ENCODE assay signal across 29 cellular contexts in genomic region chr20:62006482-62006881, GRCh38.
"Had no signal": no experiment of that assay in that cellular context is flagged by ENCODE, and none has a peak within 500 bp of the region (broad histone marks: within the 10 kb centered on the region; RNA-seq: fewer than 3 reads in every experiment).

No MANE protein-coding gene starts in this region.

- H3K4me2 ChIP-seq: neural progenitor cell, smooth muscle cell had no signal

- H3K36me3 ChIP-seq: neural progenitor cell, ovary, uterus had no signal

- H2AFZ ChIP-seq: neural progenitor cell, parathyroid adenoma had no signal

- H3K9ac ChIP-seq: neural progenitor cell, parathyroid adenoma had no signal

- H3K27me3 ChIP-seq: neural progenitor cell, neutrophil, ovary, spleen, suprapubic skin, testis, tibial artery, transverse colon, upper lobe of right lung, uterus had no signal

- H3K4me1 ChIP-seq: neural progenitor cell, parathyroid adenoma, psoas muscle, tibial artery, upper lobe of right lung, uterus had no signal

- H3K4me3 ChIP-seq: neural progenitor cell, ovary, psoas muscle, skin epidermis, smooth muscle cell, spleen, suprapubic skin, testis, tibial artery, transverse colon, upper lobe of right lung, uterus had no signal

- DNase-seq: naive thymus-derived CD4-positive, alpha-beta T cell; natural killer cell; nucleus accumbens; ovary; psoas muscle; right cardiac atrium; spleen; stimulated activated CD4-positive, alpha-beta T cell treated with anti-CD3 and anti-CD28 coated beads, Interleukin-12 subunit alpha, Interleukin-12 subunit beta, amount 100 ng/mL, for 4 hours; stimulated activated CD4-positive, alpha-beta T cell treated with anti-CD3 and anti-CD28 coated beads, Interleukin-1b, Interleukin-23, amount 100 ng/mL, for 48 hours; stimulated activated CD4-positive, alpha-beta T cell treated with anti-CD3 and anti-CD28 coated beads, Interleukin-4, amount 100 ng/mL, for 1 hour; stimulated activated CD4-positive, alpha-beta T cell treated with anti-CD3 and anti-CD28 coated beads, Interleukin-4, amount 100 ng/mL, for 4 hours; stimulated activated CD8-positive, alpha-beta memory T cell treated with anti-CD3 and anti-CD28 coated beads, Interleukin-4, amount 100 ng/mL, for 48 hours; stimulated activated naive CD4-positive, alpha-beta T cell; stimulated activated naive CD8-positive, alpha-beta T cell treated with anti-CD3 and anti-CD28 coated beads, Interleukin-15, amount 100 ng/mL, for 72 hours; stimulated activated naive CD8-positive, alpha-beta T cell treated with anti-CD3 and anti-CD28 coated beads, Interleukin-15, Interleukin-2, amounts not matched to agents 100 U/mL and 50 U/mL, for 24 hours; substantia nigra; testis; tibial artery; transverse colon; upper lobe of right lung; uterus had no signal

- H3K9me3 ChIP-seq: neutrophil, ovary, psoas muscle, spleen, suprapubic skin, testis, tibial artery, transverse colon, upper lobe of right lung, uterus had no signal

- H3K27ac ChIP-seq: neural progenitor cell, neutrophil, ovary, parathyroid adenoma, psoas muscle, skin epidermis, spleen, suprapubic skin, testis, tibial artery, transverse colon, upper lobe of right lung, uterus had no signal

- ATAC-seq: naive thymus-derived CD4-positive, alpha-beta T cell; psoas muscle; right cardiac atrium; sciatic nerve; stimulated activated memory B cell treated with anti-CD40 and anti-IgM and Interleukin-4, amounts not matched to agents 10 μg/mL and 1 μg/mL and 100 μg/mL, for 72 hours; stimulated activated naive CD8-positive, alpha-beta T cell treated with anti-CD3 and anti-CD28 coated beads, Interleukin-15, amount 100 ng/mL, for 72 hours; stimulated activated naive CD8-positive, alpha-beta T cell treated with anti-CD3 and anti-CD28 coated beads, Interleukin-15, Interleukin-2, amounts not matched to agents 100 U/mL and 50 U/mL, for 24 hours; upper lobe of right lung had no signal
